In genomic region chr1:202348509-202349262, GRCh38 we compare ENCODE assay signal across 8 cellular contexts. TPM values are rescaled to one million over a fixed set of nuclear protein-coding genes. Genes with fewer than 3 reads are reported as not detected.
A peak's percentile ranks its signal among the peaks of the same experiment; 100 is the strongest.
DNase-seq lines count a peak whose midpoint lies in the region; ATAC-seq and TF ChIP-seq lines count a peak whose summit lies in the region.

Gene PPP1R12B, plus strand, starts transcription at chr1:202348699. Its CDS starts 153 bp downstream, at chr1:202348852.

- in situ Hi-C loops in GM13976 (cut with MboI; ENCODE audit: low sequenced_read_pairs, unreplicated experiment) = no loop called here

- H3K4me3 Mint-ChIP-seq in progenitor cell of endocrine pancreas (ENCODE audit: low read depth) = peak within 1 kb of the TSS; percentile 94

- no peaks in the 10 kb centered on the region for H3K36me3 Mint-ChIP-seq in progenitor cell of endocrine pancreas (ENCODE audit: insufficient read depth)

- peak; percentile 98 for ATAC-seq in HG02870 (IDR thresholded peaks at IDR 0.05; ENCODE audit: unreplicated experiment)
- ATAC-seq in left cardiac atrium = peak; percentile 99

- intact Hi-C loops in T-helper 1 cell treated with Interleukin-12 subunit alpha and Interleukin-12 subunit beta and Interleukin-4 antibody, amounts not matched to agents 30 ng/mL and 1 ng/mL, for 36 hours (cut with micrococcal nuclease) = loop anchor here (1.0 to 10.0 kb wide), 15 partner anchors 8 to 1513 kb away; partner anchors contain the start of genes ADIPOR1, ATP2B4, IPO9 and KLHL12
- intact Hi-C loops in left cardiac atrium (cut with DNase I) = no loop called here

- H3K27ac Mint-ChIP-seq in progenitor cell of endocrine pancreas = peak within 1 kb of the TSS; percentile 97

- no peak for TF ChIP-seq CTCF in GM13976 (IDR thresholded peaks at IDR 0.05; ENCODE audit: borderline replicate concordance, control extremely low read depth, extremely low read depth, insufficient read depth, missing control alignments)
- TF ChIP-seq CTCF in progenitor cell of endocrine pancreas (IDR thresholded peaks at IDR 0.05; ENCODE audit: unreplicated experiment) = no peak

- DNase-seq in GM13976 (ENCODE audit: low spot score) = peak; percentile 89
- DNase-seq in NCI-H146 treated with DMSO at 0.1 percent for 48 hours (lab: John Stamatoyannopoulos, UW; ENCODE audit: unreplicated experiment) = peak; percentile 97
- peak; percentile 99 for DNase-seq in amniotic stem cell (lab: John Stamatoyannopoulos, UW)
- peak; percentile 98 for DNase-seq in left cardiac atrium
- DNase-seq in progenitor cell of endocrine pancreas (ENCODE audit: low spot score, unreplicated experiment) = peak; percentile 92
- peak; percentile 97 for DNase-seq in ureter (ENCODE audit: low spot score)

- H3K27me3 Mint-ChIP-seq in progenitor cell of endocrine pancreas = no peaks in the 10 kb centered on the region

- H3K4me1 Mint-ChIP-seq in progenitor cell of endocrine pancreas (ENCODE audit: low read depth) = peaks cover 20% of the 10 kb centered on the region

- H3K9me3 Mint-ChIP-seq in progenitor cell of endocrine pancreas (ENCODE audit: low read depth) = no peaks in the 10 kb centered on the region

RNA-seq across cellular contexts. Expression of gene PPP1R12B, which starts in this region (rescaled TPM):
- 22.8 and 24.7 TPM in 2 replicates for total RNA-seq in T-helper 1 cell treated with Interleukin-12 subunit alpha and Interleukin-12 subunit beta and Interleukin-4 antibody, amounts not matched to agents 30 ng/mL and 1 ng/mL, for 36 hours
- 100 to 1,000 TPM; 416 to 465 TPM for total RNA-seq in left cardiac atrium
- total RNA-seq in progenitor cell of endocrine pancreas = 41.1 and 44.9 TPM in 2 replicates
- 207 TPM for total RNA-seq in ureter

Comparison
In these comparisons a context has a peak if more than half of its experiments do, and no peak if none do; other contexts are left out.
1. Peak in every context shown above with its lines: DNase-seq and ATAC-seq.